In genomic region chr10:37819797-37820196, GRCh38 we compare ENCODE assay signal across 10 cellular contexts. TPM values are rescaled to one million over a fixed set of nuclear protein-coding genes. Genes with fewer than 3 reads are reported as not detected.
"Had no signal": no experiment of that assay in that cellular context is flagged by ENCODE, and none has a peak within 500 bp of the region (broad histone marks: within the 10 kb centered on the region; RNA-seq: fewer than 3 reads in every experiment).

No MANE protein-coding gene starts in this region.

- H3K9me3 ChIP-seq: HAP-1 had no signal

- H3K27ac ChIP-seq: GM23248 had no signal

- DNase-seq: GM23248, GOT3, H7, H9, HCEC 1CT, HFFc6 had no signal

- ATAC-seq: GM23338, HCT116 had no signal

- H3K4me3 ChIP-seq: GM23248, GM23338, HAP-1 had no signal

- H3K9ac ChIP-seq: GM23248 had no signal

- H3K36me3 ChIP-seq: HAP-1 had no signal

- H3K4me1 ChIP-seq: HAP-1 had no signal

RNA-seq across cellular contexts. Expression of gene ZNF248, which starts 37.6 kb away (rescaled TPM):
- total RNA-seq: H7 had no signal
- polyA plus RNA-seq: H1 had no signal
